ENCODE assay signal across 8 cellular contexts in genomic region chr4:88033309-88033708, GRCh38. TPM values are rescaled to one million over a fixed set of nuclear protein-coding genes. Genes with fewer than 3 reads are reported as not detected.
DNase-seq lines count a peak whose midpoint lies in the region; ATAC-seq and TF ChIP-seq lines count a peak whose summit lies in the region.

No MANE protein-coding gene starts in this region.

- no peaks in the 10 kb centered on the region for H3K9me3 ChIP-seq in psoas muscle

- H3K4me3 Mint-ChIP-seq in activated T-helper 1 cell treated with anti-CD3 and anti-CD28 coated beads, Interleukin-12 subunit alpha, Interleukin-12 subunit beta, Interleukin-2, Interleukin-4 antibody, amounts not matched to agents 30 ng/mL and 10 ng/mL and 1 ng/mL, durations not matched to agents 14 hours and 24 hours and 36 hours, result no peak overlapping the region

- H3K27me3 Mint-ChIP-seq in activated T-helper 1 cell treated with anti-CD3 and anti-CD28 coated beads, Interleukin-12 subunit alpha, Interleukin-12 subunit beta, Interleukin-2, Interleukin-4 antibody, amounts not matched to agents 30 ng/mL and 10 ng/mL and 1 ng/mL, durations not matched to agents 14 hours and 24 hours and 36 hours (ENCODE audit: insufficient read depth), result no peaks in the 10 kb centered on the region

- ATAC-seq in Right ventricle myocardium inferior (peak; percentile 54), HG02642 (IDR thresholded peaks at IDR 0.05; ENCODE audit: poor library complexity, unreplicated experiment) (peak; percentile 58), psoas muscle (peak; percentile 43 to 69 (median 54))

- intact Hi-C loops in Right ventricle myocardium inferior (cut with DNase I) (loop anchor here (5.0 to 10.0 kb wide), 2 partner anchors 179 to 481 kb away; no protein-coding TSS in a partner anchor), cardiac septum (cut with DNase I) (loop anchor here (1.0 to 10.0 kb wide), 2 partner anchors 179 to 481 kb away; no protein-coding TSS in a partner anchor), psoas muscle (cut with DNase I) (loop anchor here (1.0 to 10.0 kb wide), 2 partner anchors 179 to 481 kb away; no protein-coding TSS in a partner anchor)
- intact Hi-C loops in activated T-helper 1 cell treated with anti-CD3 and anti-CD28 coated beads, Interleukin-12 subunit alpha, Interleukin-12 subunit beta, Interleukin-2, Interleukin-4 antibody, amounts not matched to agents 30 ng/mL and 10 ng/mL and 1 ng/mL, durations not matched to agents 14 hours and 24 hours and 36 hours (cut with micrococcal nuclease), result loop anchor here (1.0 to 2.0 kb wide), 3 partner anchors 179 to 482 kb away; no protein-coding TSS in a partner anchor

- TF ChIP-seq CTCF in psoas muscle (IDR thresholded peaks at IDR 0.05), result peak; percentile 70

- DNase-seq in Right ventricle myocardium inferior (ENCODE audit: missing footprints) (no peak), cardiac septum (ENCODE audit: low spot score) (no peak), NCI-H2196 treated with DMSO at 0.1 percent for 48 hours (lab: John Stamatoyannopoulos, UW; ENCODE audit: unreplicated experiment) (peak; percentile 1), germinal center (ENCODE audit: low spot score) (peak; percentile 51), psoas muscle (no peak)
- peak; percentile 29 for DNase-seq in activated T-helper 1 cell treated with anti-CD3 and anti-CD28 coated beads, Interleukin-12 subunit alpha, Interleukin-12 subunit beta, Interleukin-2, Interleukin-4 antibody, amounts not matched to agents 30 ng/mL and 10 ng/mL and 1 ng/mL, durations not matched to agents 14 hours and 24 hours and 36 hours (ENCODE audit: low spot score)
- DNase-seq in activated effector memory CD4-positive, alpha-beta T cell treated with anti-CD3 and anti-CD28 coated beads, Interleukin-2, amount 50 U/mL, for 16 hours, result no peak

- no peak overlapping the region for H3K27ac ChIP-seq in psoas muscle

- no peak overlapping the region for H3K4me3 ChIP-seq in psoas muscle

- H3K27me3 ChIP-seq in psoas muscle (ENCODE audit: insufficient read depth in 3 of 3, low read length in 2 of 3), result no peaks in the 10 kb centered on the region

- peaks cover 2% of the 10 kb centered on the region for H3K4me1 ChIP-seq in psoas muscle

- H3K4me1 Mint-ChIP-seq in activated T-helper 1 cell treated with anti-CD3 and anti-CD28 coated beads, Interleukin-12 subunit alpha, Interleukin-12 subunit beta, Interleukin-2, Interleukin-4 antibody, amounts not matched to agents 30 ng/mL and 10 ng/mL and 1 ng/mL, durations not matched to agents 14 hours and 24 hours and 36 hours (ENCODE audit: low read depth), result peaks cover 2% of the 10 kb centered on the region

- no peaks in the 10 kb centered on the region for H3K9me3 Mint-ChIP-seq in activated T-helper 1 cell treated with anti-CD3 and anti-CD28 coated beads, Interleukin-12 subunit alpha, Interleukin-12 subunit beta, Interleukin-2, Interleukin-4 antibody, amounts not matched to agents 30 ng/mL and 10 ng/mL and 1 ng/mL, durations not matched to agents 14 hours and 24 hours and 36 hours

- no peak overlapping the region for H3K27ac Mint-ChIP-seq in activated T-helper 1 cell treated with anti-CD3 and anti-CD28 coated beads, Interleukin-12 subunit alpha, Interleukin-12 subunit beta, Interleukin-2, Interleukin-4 antibody, amounts not matched to agents 30 ng/mL and 10 ng/mL and 1 ng/mL, durations not matched to agents 14 hours and 24 hours and 36 hours

- peaks cover 13% of the 10 kb centered on the region for H3K36me3 Mint-ChIP-seq in activated T-helper 1 cell treated with anti-CD3 and anti-CD28 coated beads, Interleukin-12 subunit alpha, Interleukin-12 subunit beta, Interleukin-2, Interleukin-4 antibody, amounts not matched to agents 30 ng/mL and 10 ng/mL and 1 ng/mL, durations not matched to agents 14 hours and 24 hours and 36 hours (ENCODE audit: low read depth)

- peaks cover 0 to 33% of the 10 kb centered on the region in 2 donors for H3K36me3 ChIP-seq in psoas muscle (ENCODE audit: insufficient read depth in 1 of 2, low read depth in 1 of 2)

RNA-seq across cellular contexts. Expression of gene PKD2, which starts 25.9 kb away (rescaled TPM):
- total RNA-seq in Right ventricle myocardium inferior, result 12.3 TPM
- 25.1 TPM for total RNA-seq in cardiac septum
- total RNA-seq in activated T-helper 1 cell treated with anti-CD3 and anti-CD28 coated beads, Interleukin-12 subunit alpha, Interleukin-12 subunit beta, Interleukin-2, Interleukin-4 antibody, amounts not matched to agents 30 ng/mL and 10 ng/mL and 1 ng/mL, durations not matched to agents 14 hours and 24 hours and 36 hours, result 10.1 and 11.7 TPM in 2 replicates
- total RNA-seq in psoas muscle, result 1 to 10 TPM; 2.9 to 8.3 (median 5.4) TPM
- polyA plus RNA-seq in psoas muscle, result 1 to 10 TPM; 2.1 to 2.5 (median 2.4) TPM

RNA-seq across cellular contexts. Expression of gene SPP1, which starts 57.8 kb away (rescaled TPM):
- 5.0 TPM for total RNA-seq in Right ventricle myocardium inferior
- 20.9 TPM for total RNA-seq in cardiac septum
- 0.24 and 1.0 TPM in 2 replicates for total RNA-seq in activated T-helper 1 cell treated with anti-CD3 and anti-CD28 coated beads, Interleukin-12 subunit alpha, Interleukin-12 subunit beta, Interleukin-2, Interleukin-4 antibody, amounts not matched to agents 30 ng/mL and 10 ng/mL and 1 ng/mL, durations not matched to agents 14 hours and 24 hours and 36 hours
- total RNA-seq in psoas muscle, result 10 to 100 TPM in 2 of 4 donors, 1 to 10 TPM in 2; 1.4 to 58.7 (median 25.0) TPM
- polyA plus RNA-seq in psoas muscle, result 1 to 10 TPM in 1 of 3 donors, under 1 TPM in 2; 0.69 to 5.5 (median 0.70) TPM

Comparison
In these comparisons a context has a peak if more than half of its experiments do, and no peak if none do; other contexts are left out.
1. DNase-seq: peak in NCI-H2196 treated with DMSO at 0.1 percent for 48 hours (single experiment), activated T-helper 1 cell treated with anti-CD3 and anti-CD28 coated beads, Interleukin-12 subunit alpha, Interleukin-12 subunit beta, Interleukin-2, Interleukin-4 antibody, amounts not matched to agents 30 ng/mL and 10 ng/mL and 1 ng/mL, durations not matched to agents 14 hours and 24 hours and 36 hours (single experiment) and germinal center (single experiment); none in Right ventricle myocardium inferior (single experiment), cardiac septum (single experiment), psoas muscle (0 of 2) and activated effector memory CD4-positive, alpha-beta T cell treated with anti-CD3 and anti-CD28 coated beads, Interleukin-2, amount 50 U/mL, for 16 hours (single experiment).
2. Peak in every context shown above with its lines, with median percentiles within 50 percentile points of each other: ATAC-seq.